In genomic region chr1:175599212-175599681, GRCh38 we compare ENCODE assay signal across 1 cellular context.
TF ChIP-seq lines count a peak whose summit lies in the region.

No MANE protein-coding gene starts in this region.

TF ChIP-seq in GM23338, 12 proteins besides CTCF, POLR2A, EP300 and RAD21 (continued from another document):
- no peak for TF ChIP-seq EZH2phosphoT487 (IDR thresholded peaks at IDR 0.05; ENCODE audit: unreplicated experiment)
- TF ChIP-seq NANOG (IDR thresholded peaks at IDR 0.05; ENCODE audit: borderline replicate concordance): no peak
- TF ChIP-seq STAT1 (IDR thresholded peaks at IDR 0.05; ENCODE audit: unreplicated experiment): no peak
- TF ChIP-seq, protein P1, sequence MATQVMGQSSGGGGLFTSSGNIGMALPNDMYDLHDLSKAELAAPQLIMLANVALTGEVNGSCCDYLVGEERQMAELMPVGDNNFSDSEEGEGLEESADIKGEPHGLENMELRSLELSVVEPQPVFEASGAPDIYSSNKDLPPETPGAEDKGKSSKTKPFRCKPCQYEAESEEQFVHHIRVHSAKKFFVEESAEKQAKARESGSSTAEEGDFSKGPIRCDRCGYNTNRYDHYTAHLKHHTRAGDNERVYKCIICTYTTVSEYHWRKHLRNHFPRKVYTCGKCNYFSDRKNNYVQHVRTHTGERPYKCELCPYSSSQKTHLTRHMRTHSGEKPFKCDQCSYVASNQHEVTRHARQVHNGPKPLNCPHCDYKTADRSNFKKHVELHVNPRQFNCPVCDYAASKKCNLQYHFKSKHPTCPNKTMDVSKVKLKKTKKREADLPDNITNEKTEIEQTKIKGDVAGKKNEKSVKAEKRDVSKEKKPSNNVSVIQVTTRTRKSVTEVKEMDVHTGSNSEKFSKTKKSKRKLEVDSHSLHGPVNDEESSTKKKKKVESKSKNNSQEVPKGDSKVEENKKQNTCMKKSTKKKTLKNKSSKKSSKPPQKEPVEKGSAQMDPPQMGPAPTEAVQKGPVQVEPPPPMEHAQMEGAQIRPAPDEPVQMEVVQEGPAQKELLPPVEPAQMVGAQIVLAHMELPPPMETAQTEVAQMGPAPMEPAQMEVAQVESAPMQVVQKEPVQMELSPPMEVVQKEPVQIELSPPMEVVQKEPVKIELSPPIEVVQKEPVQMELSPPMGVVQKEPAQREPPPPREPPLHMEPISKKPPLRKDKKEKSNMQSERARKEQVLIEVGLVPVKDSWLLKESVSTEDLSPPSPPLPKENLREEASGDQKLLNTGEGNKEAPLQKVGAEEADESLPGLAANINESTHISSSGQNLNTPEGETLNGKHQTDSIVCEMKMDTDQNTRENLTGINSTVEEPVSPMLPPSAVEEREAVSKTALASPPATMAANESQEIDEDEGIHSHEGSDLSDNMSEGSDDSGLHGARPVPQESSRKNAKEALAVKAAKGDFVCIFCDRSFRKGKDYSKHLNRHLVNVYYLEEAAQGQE (IDR thresholded peaks at IDR 0.05; ENCODE audit: unreplicated experiment): no peak
- TF ChIP-seq POLR2AphosphoS5 (IDR thresholded peaks at IDR 0.05; ENCODE audit: low read depth): no peak
- no peak for TF ChIP-seq ZNF114 (CRISPR knock-in tag; IDR thresholded peaks at IDR 0.05)
